In genomic region chr10:86535057-86535882, GRCh38 we compare ENCODE assay signal across 9 cellular contexts. TPM values are rescaled to one million over a fixed set of nuclear protein-coding genes. Genes with fewer than 3 reads are reported as not detected.
DNase-seq lines count a peak whose midpoint lies in the region; ATAC-seq, FAIRE-seq and TF ChIP-seq lines count a peak whose summit lies in the region.
"Had no signal": no experiment of that assay in that cellular context is flagged by ENCODE, and none has a peak within 500 bp of the region (broad histone marks: within the 10 kb centered on the region; RNA-seq: fewer than 3 reads in every experiment).

No MANE protein-coding gene starts in this region.

- peak overlapping the region; percentile 67 for H3K9ac ChIP-seq in HepG2 (ENCODE audit: insufficient read depth, low read depth, low read length)

- BruUV-seq in HepG2 (replicated peaks; lab: Mats Ljungman, UMichigan), result no TSS peak

- intact Hi-C loops in HepG2 (cut with micrococcal nuclease; ENCODE audit: unreplicated experiment), result no loop called here

- in situ Hi-C loops in HepG2 (cut with HindIII; ENCODE audit: extremely low pct_ligation_motif_present, low pct_unique_long_range_greater_than_20kb), result no loop called here

- H4K20me1 ChIP-seq in HepG2 (ENCODE audit: insufficient read depth, low read length), result no peaks in the 10 kb centered on the region

- POLR2A ChIA-PET in T-cell (lab: Charles Lee) (no interaction called here), HepG2 (lab: Yijun Ruan, JAX) (interaction anchor here (0.6 to 2.7 kb wide), 8 partner anchors 10 to 135 kb away, joined by 3 to 17 read pairs (median 4); partner anchors contain the start of gene WAPL)

- H3K27me3 ChIP-seq in HepG2 (ENCODE audit: control insufficient read depth in 1 of 2, insufficient read depth in 2 of 2, low read length in 2 of 2), result peaks cover 0 to 1% of the 10 kb centered on the region in 2 experiments; a peak in 1 of 5 replicates

- peak in 1 of 2 experiments; percentile 58; a peak in 2 of 4 replicates for TF ChIP-seq POLR2A in HepG2 (IDR thresholded peaks at IDR 0.05; ENCODE audit: insufficient read depth in 1 of 2, low read depth in 2 of 2, low read length in 2 of 2)

- peak; percentile 88 for DNase-seq in AG08395 (ENCODE audit: low spot score)
- DNase-seq in T-cell, result peak in 6 of 34 experiments; percentile 2 to 41 (median 18)
- DNase-seq in cortex of kidney (lab: John Stamatoyannopoulos, UW), result peak; percentile 63
- peak; percentile 38 for DNase-seq in HepG2 (ENCODE audit: low spot score)
- peak in 1 of 2 donors; percentile 25 for DNase-seq in stimulated activated effector memory CD8-positive, alpha-beta T cell treated with anti-CD3 and anti-CD28 coated beads, Interleukin-12 subunit alpha, Interleukin-12 subunit beta, amount 100 ng/mL, for 72 hours (ENCODE audit: low spot score in 2 of 2)
- DNase-seq in medulla oblongata (ENCODE audit: extremely low spot score), result no peak
- no peak for DNase-seq in NCI-H2107 treated with DMSO at 0.1 percent for 48 hours (lab: John Stamatoyannopoulos, UW; ENCODE audit: unreplicated experiment)

- peak overlapping the region; percentile 74 to 81 (median 79) for H3K4me3 ChIP-seq in HepG2 (replicated peaks in 1 of 3; ENCODE audit: insufficient read depth in 1 of 3, low read depth in 2 of 3, low read length in 3 of 3)

- H3K36me3 Mint-ChIP-seq in T-cell, result no peaks in the 10 kb centered on the region
- no peaks in the 10 kb centered on the region for H3K36me3 Mint-ChIP-seq in stimulated activated effector memory CD8-positive, alpha-beta T cell treated with anti-CD3 and anti-CD28 coated beads, Interleukin-12 subunit alpha, Interleukin-12 subunit beta, amount 100 ng/mL, for 72 hours

- FAIRE-seq in HepG2 (lab: Jason Lieb, UNC), result no peak
- FAIRE-seq: endometrium had no signal

- TF ChIP-seq EP300 in HepG2 (IDR thresholded peaks at IDR 0.05; ENCODE audit: low read depth in 2 of 2, low read length in 2 of 2) (no peak; a peak in 1 of 4 replicates), HepG2 (CRISPR knock-in tag; IDR thresholded peaks at IDR 0.05; ENCODE audit: borderline replicate concordance) (peak; percentile 61; the same call in 1 of the 2 replicates)

- H3K4me1 ChIP-seq in HepG2 (ENCODE audit: insufficient read depth, low read length), result peaks cover 24% of the 10 kb centered on the region

- peak overlapping the region; percentile 74 to 78 (median 75) for H3K4me3 Mint-ChIP-seq in T-cell
- H3K4me3 Mint-ChIP-seq in stimulated activated effector memory CD8-positive, alpha-beta T cell treated with anti-CD3 and anti-CD28 coated beads, Interleukin-12 subunit alpha, Interleukin-12 subunit beta, amount 100 ng/mL, for 72 hours, result peak overlapping the region; percentile 72

- no peak for TF ChIP-seq RAD21 in HepG2 (CRISPR knock-in tag; IDR thresholded peaks at IDR 0.05)

- no peak overlapping the region for H3K27ac ChIP-seq in HepG2 (ENCODE audit: extremely low read length, insufficient read depth, low read length)

- no peaks in the 10 kb centered on the region for H3K9me3 Mint-ChIP-seq in T-cell
- no peaks in the 10 kb centered on the region for H3K9me3 Mint-ChIP-seq in stimulated activated effector memory CD8-positive, alpha-beta T cell treated with anti-CD3 and anti-CD28 coated beads, Interleukin-12 subunit alpha, Interleukin-12 subunit beta, amount 100 ng/mL, for 72 hours

- H3K79me2 ChIP-seq in HepG2 (ENCODE audit: insufficient read depth, low read length), result no peaks in the 10 kb centered on the region

- 15% methylated on average over 23 of the region's 49 CpGs for WGBS in HepG2 (ENCODE audit: low lambda C conversion rate)

- peak overlapping the region; percentile 88 for H3K4me2 ChIP-seq in HepG2 (ENCODE audit: low read depth, low read length)

- ATAC-seq in GM21381 (IDR thresholded peaks at IDR 0.05; ENCODE audit: unreplicated experiment), result peak; percentile 63
- ATAC-seq in T-cell (replicated peaks in 1 of 4), result peak in 2 of 4 experiments; percentile 22 to 31
- ATAC-seq in HepG2, result peak; percentile 95
- ATAC-seq in stimulated activated effector memory CD8-positive, alpha-beta T cell treated with anti-CD3 and anti-CD28 coated beads, Interleukin-12 subunit alpha, Interleukin-12 subunit beta, amount 100 ng/mL, for 72 hours, result peak; percentile 88

- no peaks in the 10 kb centered on the region for H3K27me3 Mint-ChIP-seq in T-cell

- peak overlapping the region; percentile 92 for H2AFZ ChIP-seq in HepG2 (ENCODE audit: low read length)

- no peak for TF ChIP-seq CTCF in HepG2 (CRISPR knock-in tag; IDR thresholded peaks at IDR 0.05)

- H3K27ac Mint-ChIP-seq in T-cell, result peak overlapping the region; percentile 72 to 75
- peak overlapping the region; percentile 81 for H3K27ac Mint-ChIP-seq in stimulated activated effector memory CD8-positive, alpha-beta T cell treated with anti-CD3 and anti-CD28 coated beads, Interleukin-12 subunit alpha, Interleukin-12 subunit beta, amount 100 ng/mL, for 72 hours

- CTCF ChIA-PET in T-cell (lab: Charles Lee) (no interaction called here), HepG2 (lab: Yijun Ruan, JAX; ENCODE audit: low intra/inter-chr PET ratio, low total read pairs) (no interaction called here)

- no peaks in the 10 kb centered on the region for H3K9me3 ChIP-seq in HepG2 (ENCODE audit: low read length)

- H3K36me3 ChIP-seq in HepG2 (replicated peaks in 1 of 2; ENCODE audit: control insufficient read depth in 1 of 2, insufficient read depth in 2 of 2, low read length in 2 of 2), result no peaks in the 10 kb centered on the region

- H3K4me1 Mint-ChIP-seq in T-cell, result peaks cover 26 to 31% (median 30%) of the 10 kb centered on the region in 3 donors
- peaks cover 17% of the 10 kb centered on the region for H3K4me1 Mint-ChIP-seq in stimulated activated effector memory CD8-positive, alpha-beta T cell treated with anti-CD3 and anti-CD28 coated beads, Interleukin-12 subunit alpha, Interleukin-12 subunit beta, amount 100 ng/mL, for 72 hours

TF ChIP-seq in HepG2, 621 proteins besides CTCF, POLR2A, EP300 and RAD21 (continues in another document):
- TF ChIP-seq, protein P1, sequence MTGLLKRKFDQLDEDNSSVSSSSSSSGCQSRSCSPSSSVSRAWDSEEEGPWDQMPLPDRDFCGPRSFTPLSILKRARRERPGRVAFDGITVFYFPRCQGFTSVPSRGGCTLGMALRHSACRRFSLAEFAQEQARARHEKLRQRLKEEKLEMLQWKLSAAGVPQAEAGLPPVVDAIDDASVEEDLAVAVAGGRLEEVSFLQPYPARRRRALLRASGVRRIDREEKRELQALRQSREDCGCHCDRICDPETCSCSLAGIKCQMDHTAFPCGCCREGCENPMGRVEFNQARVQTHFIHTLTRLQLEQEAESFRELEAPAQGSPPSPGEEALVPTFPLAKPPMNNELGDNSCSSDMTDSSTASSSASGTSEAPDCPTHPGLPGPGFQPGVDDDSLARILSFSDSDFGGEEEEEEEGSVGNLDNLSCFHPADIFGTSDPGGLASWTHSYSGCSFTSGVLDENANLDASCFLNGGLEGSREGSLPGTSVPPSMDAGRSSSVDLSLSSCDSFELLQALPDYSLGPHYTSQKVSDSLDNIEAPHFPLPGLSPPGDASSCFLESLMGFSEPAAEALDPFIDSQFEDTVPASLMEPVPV (CRISPR knock-in tag; IDR thresholded peaks at IDR 0.05), result no peak
- TF ChIP-seq ZFYVE20 (CRISPR knock-in tag; IDR thresholded peaks at IDR 0.05; ENCODE audit: borderline replicate concordance, low read depth) (no peak), ZNF235 (CRISPR knock-in tag; IDR thresholded peaks at IDR 0.05; ENCODE audit: borderline replicate concordance) (no peak), ZNF589 (CRISPR knock-in tag; conservative IDR thresholded peaks at IDR 0.05) (no peak), ZMAT3 (CRISPR knock-in tag; conservative IDR thresholded peaks at IDR 0.05) (peak; percentile 56), ERF (CRISPR knock-in tag; IDR thresholded peaks at IDR 0.05) (peak; percentile 65)
- TF ChIP-seq, protein P2, sequence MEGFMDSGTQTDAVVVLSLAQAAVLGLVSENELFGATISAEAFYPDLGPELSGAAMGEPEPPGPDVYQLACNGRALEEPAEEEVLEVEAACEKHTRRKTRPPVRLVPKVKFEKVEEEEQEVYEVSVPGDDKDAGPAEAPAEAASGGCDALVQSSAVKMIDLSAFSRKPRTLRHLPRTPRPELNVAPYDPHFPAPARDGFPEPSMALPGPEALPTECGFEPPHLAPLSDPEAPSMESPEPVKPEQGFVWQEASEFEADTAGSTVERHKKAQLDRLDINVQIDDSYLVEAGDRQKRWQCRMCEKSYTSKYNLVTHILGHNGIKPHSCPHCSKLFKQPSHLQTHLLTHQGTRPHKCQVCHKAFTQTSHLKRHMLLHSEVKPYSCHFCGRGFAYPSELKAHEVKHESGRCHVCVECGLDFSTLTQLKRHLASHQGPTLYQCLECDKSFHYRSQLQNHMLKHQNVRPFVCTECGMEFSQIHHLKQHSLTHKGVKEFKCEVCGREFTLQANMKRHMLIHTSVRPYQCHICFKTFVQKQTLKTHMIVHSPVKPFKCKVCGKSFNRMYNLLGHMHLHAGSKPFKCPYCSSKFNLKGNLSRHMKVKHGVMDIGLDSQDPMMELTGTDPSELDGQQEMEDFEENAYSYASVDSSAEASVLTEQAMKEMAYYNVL (CRISPR knock-in tag; IDR thresholded peaks at IDR 0.05; ENCODE audit: borderline replicate concordance), result no peak

RNA-seq across cellular contexts. Expression of gene WAPL, which starts 13.7 kb away (rescaled TPM):
- 10 to 100 TPM; 43.2 to 46.5 (median 44.8) TPM for total RNA-seq in T-cell
- 43.5 and 64.9 TPM in 2 replicates for total RNA-seq in HepG2 (2016; rRNA removed; fragmentation: Illumina TruSeq; extraction: Trizol)
- 13.0 and 17.4 TPM in 2 replicates for total RNA-seq in HepG2 (2016; cell fraction: cytosol; rRNA removed; fragmentation: Illumina TruSeq; extraction: Trizol; ENCODE audit: low read depth)
- total RNA-seq in HepG2 (2016; cell fraction: insoluble cytoplasmic fraction; rRNA removed; fragmentation: Illumina TruSeq; extraction: Trizol), result 43.7 and 63.9 TPM in 2 replicates
- 23.7 and 25.1 TPM in 2 replicates for total RNA-seq in HepG2 (2016; cell fraction: membrane; rRNA removed; fragmentation: Illumina TruSeq; extraction: Trizol)
- 39.3 and 43.8 TPM in 2 replicates for total RNA-seq in HepG2 (2016; cell fraction: nucleus; rRNA removed; fragmentation: Illumina TruSeq; extraction: Trizol)
- 12.3 and 13.2 TPM in 2 replicates for polyA plus RNA-seq in HepG2 (2011; rRNA removed)
- 5.6 and 9.8 TPM in 2 replicates for polyA plus RNA-seq in HepG2 (2011; cell fraction: cytosol; rRNA removed)
- 8.2 and 10.9 TPM in 2 replicates for polyA plus RNA-seq in HepG2 (2011; cell fraction: nucleus; rRNA removed)
- polyA plus RNA-seq in HepG2 (2012), result 22.0 and 30.6 TPM in 2 replicates
- polyA plus RNA-seq in HepG2 (2016; cell fraction: cytosol; fragmentation: Illumina TruSeq; extraction: Trizol; ENCODE audit: low read depth), result 1.3 and 1.7 TPM in 2 replicates
- polyA plus RNA-seq in HepG2 (2016; cell fraction: insoluble cytoplasmic fraction; fragmentation: Illumina TruSeq; extraction: Trizol; ENCODE audit: low read depth), result 38.5 and 41.9 TPM in 2 replicates
- polyA plus RNA-seq in HepG2 (2016; cell fraction: membrane; fragmentation: Illumina TruSeq; extraction: Trizol; ENCODE audit: low read depth), result 7.0 and 7.3 TPM in 2 replicates
- 30.3 and 32.3 TPM in 2 replicates for polyA plus RNA-seq in HepG2 (2016; cell fraction: nucleus; fragmentation: Illumina TruSeq; extraction: Trizol; ENCODE audit: insufficient read depth, low read depth)
- polyA minus RNA-seq in HepG2 (2011; rRNA and poly(A)+ RNA removed; ENCODE audit: low replicate concordance), result 17.4 and 26.8 TPM in 2 replicates
- polyA minus RNA-seq in HepG2 (2011; cell fraction: cytosol; rRNA and poly(A)+ RNA removed), result 26.6 and 30.6 TPM in 2 replicates
- polyA minus RNA-seq in HepG2 (2011; cell fraction: nucleus; rRNA and poly(A)+ RNA removed), result 38.2 and 48.1 TPM in 2 replicates

Comparison
In these comparisons a context has a peak if more than half of its experiments do, and no peak if none do; other contexts are left out.
1. DNase-seq: peak in AG08395 (single experiment), cortex of kidney (single experiment) and HepG2 (single experiment); none in medulla oblongata (single experiment) and NCI-H2107 treated with DMSO at 0.1 percent for 48 hours (single experiment).